9 cellular contexts compared by ENCODE assay signal in the genomic region with DNA sequence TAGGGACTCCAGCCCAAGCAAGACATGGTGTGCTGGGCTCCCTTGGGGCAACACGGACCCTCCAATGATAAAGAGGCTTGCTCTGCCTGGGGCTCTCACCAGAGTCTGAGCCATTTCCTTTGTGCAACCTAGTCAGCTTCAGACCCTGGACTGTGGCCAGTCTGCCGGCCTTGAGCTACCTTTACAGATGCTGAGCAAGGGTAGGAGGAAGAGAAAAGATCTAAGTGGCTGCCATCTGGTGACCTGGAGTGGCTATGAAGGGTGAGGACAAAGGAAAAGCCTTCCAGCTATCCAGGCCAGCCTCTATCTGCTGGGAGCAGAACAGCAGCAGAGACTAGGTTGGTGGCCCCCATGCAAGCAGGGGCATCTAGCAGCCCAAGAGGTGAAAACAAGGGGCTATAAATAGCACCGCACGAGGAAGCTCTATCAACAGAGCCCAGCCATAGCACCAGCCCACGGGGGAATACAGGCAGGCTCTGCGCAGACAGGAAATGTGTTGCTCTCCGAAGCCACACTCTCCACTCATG.
A peak's percentile ranks its signal among the peaks of the same experiment; 100 is the strongest.
DNase-seq lines count a peak whose midpoint lies in the region; ATAC-seq and TF ChIP-seq lines count a peak whose summit lies in the region.
"Had no signal": no experiment of that assay in that cellular context is flagged by ENCODE, and none has a peak within 500 bp of the region (broad histone marks: within the 10 kb centered on the region; RNA-seq: fewer than 3 reads in every experiment).

No MANE protein-coding gene starts in this region.

- H3K4me3 Mint-ChIP-seq in central memory CD8-positive, alpha-beta T cell, result no peak overlapping the region
- no peak overlapping the region for H3K4me3 Mint-ChIP-seq in natural killer cell

- H3K4me3 ChIP-seq in esophagus muscularis mucosa (no peak overlapping the region), thyroid gland (replicated peaks in 1 of 3) (no peak overlapping the region)

- H3K4me1 ChIP-seq in esophagus muscularis mucosa, result peaks cover 23 to 42% (median 31%) of the 10 kb centered on the region in 4 donors
- H3K4me1 ChIP-seq in thyroid gland, result no peaks in the 10 kb centered on the region

- no peak for DNase-seq in central memory CD8-positive, alpha-beta T cell (ENCODE audit: low spot score in 2 of 2)
- DNase-seq in natural killer cell (no peak), esophagus muscularis mucosa (ENCODE audit: extremely low spot score) (no peak), thyroid gland (no peak)
- DNase-seq: SHP77 had no signal

- no peaks in the 10 kb centered on the region for H3K9me3 ChIP-seq in esophagus muscularis mucosa
- no peaks in the 10 kb centered on the region for H3K9me3 ChIP-seq in thyroid gland

- no peaks in the 10 kb centered on the region for H3K27me3 ChIP-seq in esophagus muscularis mucosa
- H3K27me3 ChIP-seq in thyroid gland, result no peaks in the 10 kb centered on the region

- no peak for TF ChIP-seq EP300 in esophagus muscularis mucosa (IDR thresholded peaks at IDR 0.05)

- H3K9me3 Mint-ChIP-seq in central memory CD8-positive, alpha-beta T cell, result no peaks in the 10 kb centered on the region
- no peaks in the 10 kb centered on the region for H3K9me3 Mint-ChIP-seq in natural killer cell

- no peaks in the 10 kb centered on the region for H3K27me3 Mint-ChIP-seq in central memory CD8-positive, alpha-beta T cell
- no peaks in the 10 kb centered on the region for H3K27me3 Mint-ChIP-seq in natural killer cell (ENCODE audit: low read depth in 2 of 2)

- peak overlapping the region; percentile 83 for H3K27ac Mint-ChIP-seq in central memory CD8-positive, alpha-beta T cell (ENCODE audit: low read depth)
- H3K27ac Mint-ChIP-seq in natural killer cell, result peak overlapping the region in 1 of 2 donors; percentile 78

- no peak overlapping the region for H3K27ac ChIP-seq in esophagus muscularis mucosa (replicated peaks in 1 of 4)
- H3K27ac ChIP-seq in thyroid gland, result no peak overlapping the region

- WGBS in esophagus muscularis mucosa, result 92% methylated on average over 4 of the region's 7 CpGs
- WGBS in thyroid gland, 2 donors, result 71 to 89% methylated on average over 6 to 7 of the region's 7 CpGs

- H3K4me1 Mint-ChIP-seq in central memory CD8-positive, alpha-beta T cell, result peaks cover 26% of the 10 kb centered on the region
- peaks cover 52 to 72% of the 10 kb centered on the region in 2 donors for H3K4me1 Mint-ChIP-seq in natural killer cell

- peak; percentile 55 for ATAC-seq in GM18907 (IDR thresholded peaks at IDR 0.05; ENCODE audit: unreplicated experiment)
- peak; percentile 64 for ATAC-seq in HG03460 (IDR thresholded peaks at IDR 0.05; ENCODE audit: unreplicated experiment)
- ATAC-seq in central memory CD8-positive, alpha-beta T cell (replicated peaks; ENCODE audit: extremely low read depth, poor library complexity, severe bottlenecking), result no peak
- ATAC-seq in natural killer cell, result peak; percentile 33 to 46 (median 38)
- ATAC-seq in HG02852 (IDR thresholded peaks at IDR 0.05; ENCODE audit: unreplicated experiment), result no peak
- no peak for ATAC-seq in HG03565 (IDR thresholded peaks at IDR 0.05; ENCODE audit: unreplicated experiment)

- H3K36me3 Mint-ChIP-seq in central memory CD8-positive, alpha-beta T cell (ENCODE audit: insufficient read depth), result peaks cover 21% of the 10 kb centered on the region
- H3K36me3 Mint-ChIP-seq in natural killer cell, result no peaks in the 10 kb centered on the region

- intact Hi-C loops in natural killer cell (cut with micrococcal nuclease), result no loop called here
- intact Hi-C loops in esophagus muscularis mucosa (cut with DNase I), result loop anchor here (10.0 kb wide), 1 partner anchor 142 kb away; no protein-coding TSS in a partner anchor
- intact Hi-C loops in thyroid gland (cut with DNase I), result no loop called here

- no peak for TF ChIP-seq CTCF in natural killer cell (IDR thresholded peaks at IDR 0.05)
- TF ChIP-seq CTCF in esophagus muscularis mucosa (IDR thresholded peaks at IDR 0.05), result no peak
- no peak for TF ChIP-seq CTCF in thyroid gland (IDR thresholded peaks at IDR 0.05)

- no peak for TF ChIP-seq POLR2A in esophagus muscularis mucosa (IDR thresholded peaks at IDR 0.05; ENCODE audit: low read depth)
- no peak for TF ChIP-seq POLR2A in thyroid gland (IDR thresholded peaks at IDR 0.05)

- H3K36me3 ChIP-seq in esophagus muscularis mucosa, result peaks cover 0 to 18% (median 7%) of the 10 kb centered on the region in 4 donors
- H3K36me3 ChIP-seq in thyroid gland, result no peaks in the 10 kb centered on the region

Comparison
In these comparisons a context has a peak if more than half of its experiments do, and no peak if none do; other contexts are left out.
1. ATAC-seq: peak in GM18907 (single experiment), HG03460 (single experiment) and natural killer cell (3 of 3); none in central memory CD8-positive, alpha-beta T cell (single experiment), HG02852 (single experiment) and HG03565 (single experiment).